Comparison of ENCODE assay signal across 15 cellular contexts in the genomic region with DNA sequence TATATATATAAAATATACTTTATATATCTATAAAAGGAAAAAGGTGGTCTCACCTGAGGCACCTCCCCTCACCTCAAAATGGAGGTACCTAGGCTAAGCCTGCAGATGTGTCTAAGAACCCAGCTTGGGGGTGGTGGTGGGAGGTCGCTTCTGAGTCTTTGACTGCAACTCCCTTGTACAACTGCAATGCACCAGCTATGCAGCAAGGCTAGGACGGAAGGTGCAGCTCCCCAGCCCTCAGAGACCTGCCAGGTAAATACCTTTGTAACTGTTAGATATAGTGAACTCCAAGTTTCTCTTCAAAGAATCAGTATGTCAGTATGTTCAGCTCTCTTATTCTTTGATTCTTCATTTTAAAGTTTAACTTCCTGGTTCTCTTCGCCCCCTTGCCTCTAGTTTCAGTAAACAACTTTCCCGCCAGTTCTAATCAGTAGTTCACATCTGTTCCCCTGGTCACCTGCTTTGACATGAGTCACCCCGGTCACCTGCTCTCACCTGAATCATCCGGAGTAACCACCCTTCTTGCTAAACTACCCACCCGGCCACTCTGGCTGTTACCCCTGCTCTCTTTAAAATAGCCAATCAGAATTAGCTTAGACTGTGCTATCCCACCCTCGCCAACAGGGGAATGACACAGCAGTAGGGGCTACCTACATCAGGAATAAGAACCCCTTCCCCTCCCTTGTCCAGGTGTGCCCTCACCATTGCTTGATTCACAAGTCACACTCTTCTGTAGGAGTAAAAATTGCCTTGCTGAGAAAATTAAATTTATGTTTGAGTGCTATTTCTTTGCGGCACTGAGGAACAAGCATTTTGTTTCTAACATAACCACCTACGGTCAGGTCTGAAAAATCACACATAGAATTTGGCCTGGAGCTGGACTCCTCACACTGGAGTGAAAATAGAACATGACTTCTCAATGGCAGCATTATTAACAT.
"Had no signal": no experiment of that assay in that cellular context is flagged by ENCODE, and none has a peak within 500 bp of the region (broad histone marks: within the 10 kb centered on the region; RNA-seq: fewer than 3 reads in every experiment).

No MANE protein-coding gene starts in this region.

- ATAC-seq: left colon had no signal

- DNase-seq: activated CD4-positive, alpha-beta T cell treated with anti-CD3 and anti-CD28 coated beads, Interleukin-2, amount 10 ng/mL, durations not matched to agents 7 days and 5 days; activated CD8-positive, alpha-beta memory T cell treated with anti-CD3 and anti-CD28 coated beads for 24 hours; effector CD8-positive, alpha-beta T cell; stimulated activated CD4-positive, alpha-beta T cell treated with anti-CD3 and anti-CD28 coated beads, Interleukin-4, amount 100 ng/mL, for 1 hour; stimulated activated naive CD4-positive, alpha-beta T cell treated with Interleukin-2 at 50 U/mL for 16 hours; SW 1271 had no signal

- H2AFZ ChIP-seq: parathyroid adenoma had no signal

- H3K4me3 ChIP-seq: heart left ventricle, lower lobe of right lung, upper lobe of left lung had no signal

- H3K36me3 ChIP-seq: heart left ventricle, lower lobe of right lung, upper lobe of left lung had no signal

- H3K27me3 Mint-ChIP-seq: activated CD4-positive, alpha-beta T cell treated with anti-CD3 and anti-CD28 coated beads, Interleukin-2, amount 10 ng/mL, durations not matched to agents 7 days and 5 days had no signal

- H3K9ac ChIP-seq: parathyroid adenoma had no signal

- H3K27me3 ChIP-seq: foreskin keratinocyte, heart left ventricle, upper lobe of left lung had no signal

- H3K27ac ChIP-seq: parathyroid adenoma had no signal

- H3K27ac Mint-ChIP-seq: activated CD4-positive, alpha-beta T cell treated with anti-CD3 and anti-CD28 coated beads, Interleukin-2, amount 10 ng/mL, durations not matched to agents 7 days and 5 days; T-helper 2 cell treated with Interferon-gamma antibody and Interleukin-4, amounts not matched to agents 5 μg/mL and 100 μg/mL, for 36 hours had no signal

- H3K4me3 Mint-ChIP-seq: activated CD4-positive, alpha-beta T cell treated with anti-CD3 and anti-CD28 coated beads, Interleukin-2, amount 10 ng/mL, durations not matched to agents 7 days and 5 days; mesothelial cell of epicardium; neural crest cell; T-helper 2 cell treated with Interferon-gamma antibody and Interleukin-4, amounts not matched to agents 5 μg/mL and 100 μg/mL, for 36 hours had no signal
